In genomic region chr11:70550456-70551195, GRCh38 we compare ENCODE assay signal across 22 cellular contexts.
DNase-seq lines count a peak whose midpoint lies in the region; ATAC-seq, FAIRE-seq and TF ChIP-seq lines count a peak whose summit lies in the region.
"Had no signal": no experiment of that assay in that cellular context is flagged by ENCODE, and none has a peak within 500 bp of the region (broad histone marks: within the 10 kb centered on the region; RNA-seq: fewer than 3 reads in every experiment).

No MANE protein-coding gene starts in this region.

- TF ChIP-seq POLR2A in Peyer's patch (IDR thresholded peaks at IDR 0.05), result no peak

- no peak for FAIRE-seq in kidney (lab: Jason Lieb, UNC)
- FAIRE-seq: A204.1, G401.6, GM12878 had no signal

- ATAC-seq in Right ventricle myocardium inferior (peak; percentile 13), GM19328 (IDR thresholded peaks at IDR 0.05; ENCODE audit: unreplicated experiment) (no peak)
- ATAC-seq: CD8-positive, alpha-beta T cell; GM12878 had no signal

- no peak overlapping the region for H3K9ac ChIP-seq in kidney (ENCODE audit: low read length in 2 of 2)
- H3K9ac ChIP-seq: BLaER1, GM23248 had no signal

- H3K4me2 ChIP-seq in osteoblast (ENCODE audit: insufficient read depth, low read length), result no peak overlapping the region
- H3K4me2 ChIP-seq: BLaER1 had no signal

- H3K79me2 ChIP-seq in osteoblast (ENCODE audit: insufficient read depth, low read length), result no peaks in the 10 kb centered on the region

- H3K4me3 ChIP-seq in left ventricle myocardium inferior (no peak overlapping the region), H7 (ENCODE audit: insufficient read depth, low read depth, low read length) (no peak overlapping the region), kidney (ENCODE audit: low read length in 2 of 2) (no peak overlapping the region), osteoblast (ENCODE audit: insufficient read depth, low read length) (no peak overlapping the region), Peyer's patch (no peak overlapping the region)
- H3K4me3 ChIP-seq: BLaER1, GM12878, GM23248, HAP-1 had no signal

- peak; percentile 62 for DNase-seq in Right ventricle myocardium inferior (ENCODE audit: missing footprints)
- no peak for DNase-seq in left ventricle myocardium inferior
- peak; percentile 48 for DNase-seq in H7
- DNase-seq in kidney, result peak; percentile 40
- DNase-seq in osteoblast (ENCODE audit: insufficient read length, low spot score, missing footprints), result peak; percentile 18
- DNase-seq in Peyer's patch, result no peak
- no peak for DNase-seq in GM03348 (ENCODE audit: low spot score)
- DNase-seq: Caco-2; CD4-positive, CD25-positive, alpha-beta regulatory T cell; CD8-positive, alpha-beta T cell; DMS153; DND-41; HFFc6 had no signal

- no peak for TF ChIP-seq CTCF in left ventricle myocardium inferior (IDR thresholded peaks at IDR 0.05; ENCODE audit: borderline replicate concordance)
- no peak for TF ChIP-seq CTCF in kidney (IDR thresholded peaks at IDR 0.05; ENCODE audit: borderline replicate concordance, extremely low read depth, insufficient read depth)
- TF ChIP-seq CTCF in osteoblast (IDR thresholded peaks at IDR 0.05; ENCODE audit: extremely low read depth, low read depth, low read length), result no peak
- no peak for TF ChIP-seq CTCF in Peyer's patch (IDR thresholded peaks at IDR 0.05)

- peaks cover 87% of the 10 kb centered on the region for H3K27me3 ChIP-seq in left ventricle myocardium inferior (ENCODE audit: low read depth)
- no peaks in the 10 kb centered on the region for H3K27me3 ChIP-seq in H7 (ENCODE audit: control insufficient read depth, insufficient read depth, low read length)
- no peaks in the 10 kb centered on the region for H3K27me3 ChIP-seq in osteoblast (ENCODE audit: insufficient read depth, low read length)
- no peaks in the 10 kb centered on the region for H3K27me3 ChIP-seq in Peyer's patch
- H3K27me3 ChIP-seq: BLaER1 had no signal

- H3K36me3 ChIP-seq in left ventricle myocardium inferior (no peaks in the 10 kb centered on the region), H7 (replicated peaks; ENCODE audit: control insufficient read depth, insufficient read depth, low read length) (no peaks in the 10 kb centered on the region), kidney (ENCODE audit: control insufficient read depth in 1 of 2, insufficient read depth in 2 of 2, low read length in 2 of 2) (no peaks in the 10 kb centered on the region), osteoblast (ENCODE audit: insufficient read depth, low read length) (no peaks in the 10 kb centered on the region), Peyer's patch (no peaks in the 10 kb centered on the region)
- H3K36me3 ChIP-seq: BLaER1, HAP-1 had no signal

- H3K4me1 ChIP-seq in left ventricle myocardium inferior (peaks cover 6% of the 10 kb centered on the region), kidney (ENCODE audit: control insufficient read depth in 1 of 2, insufficient read depth in 1 of 2, low read depth in 1 of 2, low read length in 2 of 2) (no peaks in the 10 kb centered on the region), osteoblast (ENCODE audit: insufficient read depth, low read length) (no peaks in the 10 kb centered on the region), Peyer's patch (no peaks in the 10 kb centered on the region)
- H3K4me1 ChIP-seq: Caco-2, HAP-1 had no signal

- intact Hi-C loops in Right ventricle myocardium inferior (cut with DNase I), result no loop called here
- intact Hi-C loops in left ventricle myocardium inferior (cut with micrococcal nuclease), result no loop called here
- intact Hi-C loops in kidney (cut with DNase I), result no loop called here

- H2AFZ ChIP-seq in osteoblast (ENCODE audit: low read length), result no peak overlapping the region
- H2AFZ ChIP-seq: GM23248 had no signal

- H3K27ac ChIP-seq in left ventricle myocardium inferior (replicated peaks) (no peak overlapping the region), kidney (ENCODE audit: low read depth in 2 of 2, low read length in 2 of 2) (no peak overlapping the region), osteoblast (ENCODE audit: low read depth, low read length) (no peak overlapping the region), Peyer's patch (no peak overlapping the region)
- H3K27ac ChIP-seq: 22Rv1, BLaER1, C4-2B, GM23248 had no signal

- H3K9me3 ChIP-seq in left ventricle myocardium inferior (replicated peaks) (no peaks in the 10 kb centered on the region), kidney (ENCODE audit: control insufficient read depth in 1 of 2, low read length in 2 of 2) (no peaks in the 10 kb centered on the region), osteoblast (ENCODE audit: low read depth, low read length) (no peaks in the 10 kb centered on the region), Peyer's patch (no peaks in the 10 kb centered on the region)
- H3K9me3 ChIP-seq: BLaER1, Caco-2, HAP-1 had no signal

- no peaks in the 10 kb centered on the region for H4K20me1 ChIP-seq in osteoblast (ENCODE audit: insufficient read depth, low read length)
- H4K20me1 ChIP-seq: BLaER1 had no signal

Comparison
In these comparisons a context has a peak if more than half of its experiments do, and no peak if none do; other contexts are left out.
1. DNase-seq: peak in Right ventricle myocardium inferior (single experiment), H7 (single experiment), kidney (single experiment) and osteoblast (single experiment); none in left ventricle myocardium inferior (single experiment), Peyer's patch (0 of 3) and GM03348 (single experiment).